14 cellular contexts compared by ENCODE assay signal in the genomic region with DNA sequence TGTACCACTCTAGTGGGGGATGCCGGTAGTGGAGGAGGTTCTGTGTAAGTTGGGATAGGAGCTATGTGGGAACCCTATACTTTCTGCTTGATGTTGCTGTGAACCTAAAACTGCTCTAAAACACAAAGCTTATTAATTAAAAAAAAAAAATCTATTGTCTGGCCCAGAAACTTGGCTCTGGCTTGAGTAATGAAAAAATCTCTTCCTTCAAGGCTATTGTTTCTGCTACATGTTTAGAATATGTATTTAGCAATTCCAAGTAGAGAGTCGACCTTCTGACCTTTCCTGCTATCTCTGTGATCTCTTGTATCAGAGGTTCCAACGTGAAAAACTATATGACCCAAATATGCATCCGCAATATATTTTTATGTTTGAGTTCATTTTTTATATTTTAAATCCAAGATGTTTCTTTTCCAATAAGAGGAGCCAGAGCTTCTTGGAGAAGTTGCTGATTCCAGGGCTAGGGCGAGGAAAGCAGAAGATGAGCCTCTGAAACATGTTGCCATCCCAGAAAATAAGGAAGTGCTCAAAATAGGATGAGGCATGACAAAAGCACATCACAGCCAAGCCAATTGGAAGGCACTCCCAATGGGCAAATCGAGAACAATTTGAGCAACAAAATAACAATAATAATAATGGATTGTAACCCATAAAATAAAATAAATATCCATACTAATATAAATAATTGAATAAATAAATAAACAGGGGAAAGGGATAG.
DNase-seq lines count a peak whose midpoint lies in the region; ATAC-seq and TF ChIP-seq lines count a peak whose summit lies in the region.
"Had no signal": no experiment of that assay in that cellular context is flagged by ENCODE, and none has a peak within 500 bp of the region (broad histone marks: within the 10 kb centered on the region; RNA-seq: fewer than 3 reads in every experiment).

No MANE protein-coding gene starts in this region.

- H2BK5ac ChIP-seq in H9 (ENCODE audit: insufficient read length, low read length) = no peak overlapping the region

- no peak overlapping the region for H3K14ac ChIP-seq in H9 (ENCODE audit: insufficient read depth, low read length)

- ATAC-seq in WTC11 (0 out of 2 replicates have a peak, but pooled peaks have one; percentile 36), GM18858 (IDR thresholded peaks at IDR 0.05; ENCODE audit: unreplicated experiment) (no peak)

- H3K4me3 Mint-ChIP-seq in H9 (no peak overlapping the region), WTC11 (no peak overlapping the region)
- H3K4me3 Mint-ChIP-seq: IgD-negative memory B cell had no signal

- H3K4me1 Mint-ChIP-seq in H9 = no peaks in the 10 kb centered on the region
- no peaks in the 10 kb centered on the region for H3K4me1 Mint-ChIP-seq in WTC11
- H3K4me1 Mint-ChIP-seq: IgD-negative memory B cell had no signal

- no peaks in the 10 kb centered on the region for H4K20me1 ChIP-seq in H9 (ENCODE audit: control insufficient read depth, insufficient read depth, insufficient read length)

- H3K9me3 ChIP-seq in H9 (ENCODE audit: control insufficient read depth, low read depth, low read length) = no peaks in the 10 kb centered on the region
- H3K9me3 ChIP-seq: Peyer's patch had no signal

- no peak overlapping the region for H4K5ac ChIP-seq in H9 (ENCODE audit: insufficient read length, low read depth, low read length)

- no peaks in the 10 kb centered on the region for H3K27me3 ChIP-seq in H9 (ENCODE audit: insufficient read depth, low read length)
- H3K27me3 ChIP-seq: Peyer's patch had no signal

- no peak overlapping the region for H3K4ac ChIP-seq in H9 (ENCODE audit: low read depth, low read length)

- no peak overlapping the region for H3K23ac ChIP-seq in H9 (ENCODE audit: insufficient read length, low read depth, low read length)

- H3K9ac ChIP-seq in H9 (ENCODE audit: extremely low read depth, insufficient read length, low read length) = no peak overlapping the region

- no peak overlapping the region for H2BK20ac ChIP-seq in H9 (ENCODE audit: low read depth, low read length, poor library complexity, severe bottlenecking)

- no peaks in the 10 kb centered on the region for H3K79me1 ChIP-seq in H9 (ENCODE audit: insufficient read depth, low read depth, low read length, poor library complexity, severe bottlenecking)

- WGBS in H9 (ENCODE audit: extremely low coverage, insufficient read length, low lambda C conversion rate) = no CpG with 5 or more reads among the region's 6 CpGs

- H3K4me1 ChIP-seq in H9 (ENCODE audit: insufficient read depth, low read length) = no peaks in the 10 kb centered on the region
- H3K4me1 ChIP-seq: Peyer's patch had no signal

- no peak overlapping the region for H2AFZ ChIP-seq in H9 (ENCODE audit: low read length)

- in situ Hi-C loops in GM13977 (cut with MboI; ENCODE audit: low pct_unique_long_range_greater_than_20kb, low sequenced_read_pairs, unreplicated experiment) = no loop called here

- H4K8ac ChIP-seq in H9 (replicated peaks; ENCODE audit: insufficient read length, low read depth, low read length) = no peak overlapping the region

- no peak overlapping the region for H2AK5ac ChIP-seq in H9 (ENCODE audit: insufficient read length, low read length)

- no peak overlapping the region for H3T11ph ChIP-seq in H9 (ENCODE audit: low read length)

- no peaks in the 10 kb centered on the region for H3K23me2 ChIP-seq in H9 (ENCODE audit: insufficient read length, low read depth, low read length, poor library complexity, severe bottlenecking)

- H3K79me2 ChIP-seq in H9 (ENCODE audit: insufficient read depth, low read length) = no peaks in the 10 kb centered on the region

- H3K9me3 Mint-ChIP-seq in H9 (no peaks in the 10 kb centered on the region), WTC11 (no peaks in the 10 kb centered on the region)
- H3K9me3 Mint-ChIP-seq: IgD-negative memory B cell had no signal

- H3K4me2 ChIP-seq in H9 (ENCODE audit: insufficient read depth, insufficient read length, low read length) = no peak overlapping the region

- no peak for DNase-seq in H9
- DNase-seq in NOMO-1 (lab: John Stamatoyannopoulos, UW; ENCODE audit: unreplicated experiment in 2 of 2) = peak; percentile 5 to 15
- DNase-seq in WTC11 (ENCODE audit: low spot score) = no peak
- DNase-seq in pons (ENCODE audit: low spot score) = peak; percentile 50
- DNase-seq in GM13977 (ENCODE audit: low spot score) = no peak
- DNase-seq in islet precursor cell = no peak
- DNase-seq: C1 segment of cervical spinal cord, MM.1S, NCI-H1694 treated with DMSO at 0.1 percent for 48 hours, NCI-H2107, NCI-H510A treated with DMSO at 0.1 percent for 48 hours, Peyer's patch had no signal

- no peak overlapping the region for H2BK15ac ChIP-seq in H9 (ENCODE audit: low read depth, low read length)

- H2BK12ac ChIP-seq in H9 (ENCODE audit: insufficient read length, low read depth, low read length) = no peak overlapping the region

- H4K91ac ChIP-seq in H9 (ENCODE audit: insufficient read length, low read depth, low read length) = no peak overlapping the region

- H3K27me3 Mint-ChIP-seq in H9 (ENCODE audit: low read depth) (no peaks in the 10 kb centered on the region; the same call in 1 of the 2 replicates), WTC11 (ENCODE audit: low read depth) (no peaks in the 10 kb centered on the region)

- TF ChIP-seq CTCF in H9 (conservative IDR thresholded peaks at IDR 0.05) (peak; percentile 4; the same call in 1 of the 3 replicates), WTC11 (IDR thresholded peaks at IDR 0.05) (no peak), GM13977 (IDR thresholded peaks at IDR 0.05; ENCODE audit: extremely low read depth, insufficient read depth, missing control alignments) (no peak)

- H3K56ac ChIP-seq in H9 (ENCODE audit: insufficient read length, low read depth, low read length) = no peak overlapping the region

- H2BK120ac ChIP-seq in H9 (ENCODE audit: low read depth, low read length, poor library complexity, severe bottlenecking) = no peak overlapping the region

- H3K27ac ChIP-seq in H9 (ENCODE audit: insufficient read length, low read depth, low read length) = no peak overlapping the region
- H3K27ac ChIP-seq: Peyer's patch had no signal

- POLR2A ChIA-PET in WTC11 (lab: Charles Lee) = no interaction called here

- H3K27ac Mint-ChIP-seq in H9 (no peak overlapping the region), WTC11 (no peak overlapping the region)
- H3K27ac Mint-ChIP-seq: IgD-negative memory B cell had no signal

- CTCF ChIA-PET in WTC11 (lab: Charles Lee) = interaction anchor here (0.7 to 1.6 kb wide), 4 partner anchors 28 to 86 kb away, joined by 3 to 6 read pairs (median 4); no protein-coding TSS in a partner anchor

- no peak overlapping the region for H3K18ac ChIP-seq in H9 (ENCODE audit: insufficient read length, low read depth, low read length)

- H3K36me3 Mint-ChIP-seq in H9 (ENCODE audit: insufficient read depth in 1 of 3, low read depth in 3 of 3) = no peaks in the 10 kb centered on the region
- no peaks in the 10 kb centered on the region for H3K36me3 Mint-ChIP-seq in WTC11
- H3K36me3 Mint-ChIP-seq: IgD-negative memory B cell had no signal

TF ChIP-seq in WTC11, 78 proteins besides CTCF, POLR2A, EP300 and RAD21:
- TF ChIP-seq ERG (CRISPR knock-in tag; IDR thresholded peaks at IDR 0.05) (no peak), ZNF317 (CRISPR knock-in tag; IDR thresholded peaks at IDR 0.05; ENCODE audit: borderline replicate concordance, low read depth) (no peak), ZNF232 (CRISPR knock-in tag; IDR thresholded peaks at IDR 0.05) (no peak), ATF3 (CRISPR knock-in tag; conservative IDR thresholded peaks at IDR 0.05) (no peak)
- TF ChIP-seq, protein P1, sequence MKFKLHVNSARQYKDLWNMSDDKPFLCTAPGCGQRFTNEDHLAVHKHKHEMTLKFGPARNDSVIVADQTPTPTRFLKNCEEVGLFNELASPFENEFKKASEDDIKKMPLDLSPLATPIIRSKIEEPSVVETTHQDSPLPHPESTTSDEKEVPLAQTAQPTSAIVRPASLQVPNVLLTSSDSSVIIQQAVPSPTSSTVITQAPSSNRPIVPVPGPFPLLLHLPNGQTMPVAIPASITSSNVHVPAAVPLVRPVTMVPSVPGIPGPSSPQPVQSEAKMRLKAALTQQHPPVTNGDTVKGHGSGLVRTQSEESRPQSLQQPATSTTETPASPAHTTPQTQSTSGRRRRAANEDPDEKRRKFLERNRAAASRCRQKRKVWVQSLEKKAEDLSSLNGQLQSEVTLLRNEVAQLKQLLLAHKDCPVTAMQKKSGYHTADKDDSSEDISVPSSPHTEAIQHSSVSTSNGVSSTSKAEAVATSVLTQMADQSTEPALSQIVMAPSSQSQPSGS (CRISPR knock-in tag; IDR thresholded peaks at IDR 0.05; ENCODE audit: borderline replicate concordance, low read depth) = no peak
- TF ChIP-seq, protein P2, sequence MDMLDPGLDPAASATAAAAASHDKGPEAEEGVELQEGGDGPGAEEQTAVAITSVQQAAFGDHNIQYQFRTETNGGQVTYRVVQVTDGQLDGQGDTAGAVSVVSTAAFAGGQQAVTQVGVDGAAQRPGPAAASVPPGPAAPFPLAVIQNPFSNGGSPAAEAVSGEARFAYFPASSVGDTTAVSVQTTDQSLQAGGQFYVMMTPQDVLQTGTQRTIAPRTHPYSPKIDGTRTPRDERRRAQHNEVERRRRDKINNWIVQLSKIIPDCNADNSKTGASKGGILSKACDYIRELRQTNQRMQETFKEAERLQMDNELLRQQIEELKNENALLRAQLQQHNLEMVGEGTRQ (CRISPR knock-in tag; IDR thresholded peaks at IDR 0.05) = no peak

Comparison
In these comparisons a context has a peak if more than half of its experiments do, and no peak if none do; other contexts are left out.
1. DNase-seq: peak in NOMO-1 (2 of 2) and pons (single experiment); none in H9 (single experiment), WTC11 (single experiment), GM13977 (single experiment) and islet precursor cell (single experiment).